In the genomic region with DNA sequence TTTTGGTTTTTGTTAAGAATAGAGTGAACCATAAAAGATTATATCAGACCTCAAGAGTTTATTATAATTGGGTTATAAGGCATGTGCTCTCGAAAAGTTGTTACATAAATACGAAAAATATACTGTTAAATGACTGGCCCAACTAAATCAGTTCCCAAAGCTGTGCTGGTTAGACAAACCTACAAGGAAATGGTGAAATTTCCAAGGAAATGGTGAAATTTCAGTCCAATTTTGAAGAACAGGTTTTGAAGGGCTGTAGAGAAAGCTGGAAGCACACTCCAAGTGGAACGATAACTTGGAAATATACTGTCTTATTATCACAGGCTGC, we compare ENCODE assay signal across 1 cellular context.
A peak's percentile ranks its signal among the peaks of the same experiment; 100 is the strongest.
TF ChIP-seq lines count a peak whose summit lies in the region.

No MANE protein-coding gene starts in this region.

TF ChIP-seq in HepG2, 621 proteins besides CTCF, POLR2A, EP300 and RAD21 (continued from another document and continues in another):
- TF ChIP-seq, protein P1, sequence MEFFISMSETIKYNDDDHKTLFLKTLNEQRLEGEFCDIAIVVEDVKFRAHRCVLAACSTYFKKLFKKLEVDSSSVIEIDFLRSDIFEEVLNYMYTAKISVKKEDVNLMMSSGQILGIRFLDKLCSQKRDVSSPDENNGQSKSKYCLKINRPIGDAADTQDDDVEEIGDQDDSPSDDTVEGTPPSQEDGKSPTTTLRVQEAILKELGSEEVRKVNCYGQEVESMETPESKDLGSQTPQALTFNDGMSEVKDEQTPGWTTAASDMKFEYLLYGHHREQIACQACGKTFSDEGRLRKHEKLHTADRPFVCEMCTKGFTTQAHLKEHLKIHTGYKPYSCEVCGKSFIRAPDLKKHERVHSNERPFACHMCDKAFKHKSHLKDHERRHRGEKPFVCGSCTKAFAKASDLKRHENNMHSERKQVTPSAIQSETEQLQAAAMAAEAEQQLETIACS (CRISPR knock-in tag; IDR thresholded peaks at IDR 0.05): no peak
- TF ChIP-seq, protein P2, sequence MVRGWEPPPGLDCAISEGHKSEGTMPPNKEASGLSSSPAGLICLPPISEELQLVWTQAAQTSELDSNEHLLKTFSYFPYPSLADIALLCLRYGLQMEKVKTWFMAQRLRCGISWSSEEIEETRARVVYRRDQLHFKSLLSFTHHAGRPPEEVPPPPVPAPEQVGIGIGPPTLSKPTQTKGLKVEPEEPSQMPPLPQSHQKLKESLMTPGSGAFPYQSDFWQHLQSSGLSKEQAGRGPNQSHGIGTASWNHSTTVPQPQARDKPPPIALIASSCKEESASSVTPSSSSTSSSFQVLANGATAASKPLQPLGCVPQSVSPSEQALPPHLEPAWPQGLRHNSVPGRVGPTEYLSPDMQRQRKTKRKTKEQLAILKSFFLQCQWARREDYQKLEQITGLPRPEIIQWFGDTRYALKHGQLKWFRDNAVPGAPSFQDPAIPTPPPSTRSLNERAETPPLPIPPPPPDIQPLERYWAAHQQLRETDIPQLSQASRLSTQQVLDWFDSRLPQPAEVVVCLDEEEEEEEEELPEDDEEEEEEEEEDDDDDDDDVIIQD (CRISPR knock-in tag; IDR thresholded peaks at IDR 0.05; ENCODE audit: low read depth): no peak
- no peak for TF ChIP-seq ZFP62 (CRISPR knock-in tag; IDR thresholded peaks at IDR 0.05)
- no peak for TF ChIP-seq ZNF30 (CRISPR knock-in tag; IDR thresholded peaks at IDR 0.05)
- 0 out of 2 replicates have a peak, but pooled peaks have one; percentile 13 for TF ChIP-seq ZNF3 (CRISPR knock-in tag; IDR thresholded peaks at IDR 0.05)
- TF ChIP-seq, protein P3, sequence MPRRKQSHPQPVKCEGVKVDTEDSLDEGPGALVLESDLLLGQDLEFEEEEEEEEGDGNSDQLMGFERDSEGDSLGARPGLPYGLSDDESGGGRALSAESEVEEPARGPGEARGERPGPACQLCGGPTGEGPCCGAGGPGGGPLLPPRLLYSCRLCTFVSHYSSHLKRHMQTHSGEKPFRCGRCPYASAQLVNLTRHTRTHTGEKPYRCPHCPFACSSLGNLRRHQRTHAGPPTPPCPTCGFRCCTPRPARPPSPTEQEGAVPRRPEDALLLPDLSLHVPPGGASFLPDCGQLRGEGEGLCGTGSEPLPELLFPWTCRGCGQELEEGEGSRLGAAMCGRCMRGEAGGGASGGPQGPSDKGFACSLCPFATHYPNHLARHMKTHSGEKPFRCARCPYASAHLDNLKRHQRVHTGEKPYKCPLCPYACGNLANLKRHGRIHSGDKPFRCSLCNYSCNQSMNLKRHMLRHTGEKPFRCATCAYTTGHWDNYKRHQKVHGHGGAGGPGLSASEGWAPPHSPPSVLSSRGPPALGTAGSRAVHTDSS (CRISPR knock-in tag; conservative IDR thresholded peaks at IDR 0.05): no peak
- TF ChIP-seq GATA4 (IDR thresholded peaks at IDR 0.05; ENCODE audit: borderline replicate concordance, low read depth): no peak
- TF ChIP-seq ZNF768 (CRISPR knock-in tag; IDR thresholded peaks at IDR 0.05): no peak
- no peak for TF ChIP-seq NFKB2 (CRISPR knock-in tag; IDR thresholded peaks at IDR 0.05; ENCODE audit: borderline replicate concordance)
- no peak for TF ChIP-seq RNF2 (conservative IDR thresholded peaks at IDR 0.05; ENCODE audit: low read depth)
- TF ChIP-seq RFX3 (CRISPR knock-in tag; IDR thresholded peaks at IDR 0.05): no peak
- TF ChIP-seq DR1 (CRISPR knock-in tag; IDR thresholded peaks at IDR 0.05): no peak
- TF ChIP-seq, protein P4, sequence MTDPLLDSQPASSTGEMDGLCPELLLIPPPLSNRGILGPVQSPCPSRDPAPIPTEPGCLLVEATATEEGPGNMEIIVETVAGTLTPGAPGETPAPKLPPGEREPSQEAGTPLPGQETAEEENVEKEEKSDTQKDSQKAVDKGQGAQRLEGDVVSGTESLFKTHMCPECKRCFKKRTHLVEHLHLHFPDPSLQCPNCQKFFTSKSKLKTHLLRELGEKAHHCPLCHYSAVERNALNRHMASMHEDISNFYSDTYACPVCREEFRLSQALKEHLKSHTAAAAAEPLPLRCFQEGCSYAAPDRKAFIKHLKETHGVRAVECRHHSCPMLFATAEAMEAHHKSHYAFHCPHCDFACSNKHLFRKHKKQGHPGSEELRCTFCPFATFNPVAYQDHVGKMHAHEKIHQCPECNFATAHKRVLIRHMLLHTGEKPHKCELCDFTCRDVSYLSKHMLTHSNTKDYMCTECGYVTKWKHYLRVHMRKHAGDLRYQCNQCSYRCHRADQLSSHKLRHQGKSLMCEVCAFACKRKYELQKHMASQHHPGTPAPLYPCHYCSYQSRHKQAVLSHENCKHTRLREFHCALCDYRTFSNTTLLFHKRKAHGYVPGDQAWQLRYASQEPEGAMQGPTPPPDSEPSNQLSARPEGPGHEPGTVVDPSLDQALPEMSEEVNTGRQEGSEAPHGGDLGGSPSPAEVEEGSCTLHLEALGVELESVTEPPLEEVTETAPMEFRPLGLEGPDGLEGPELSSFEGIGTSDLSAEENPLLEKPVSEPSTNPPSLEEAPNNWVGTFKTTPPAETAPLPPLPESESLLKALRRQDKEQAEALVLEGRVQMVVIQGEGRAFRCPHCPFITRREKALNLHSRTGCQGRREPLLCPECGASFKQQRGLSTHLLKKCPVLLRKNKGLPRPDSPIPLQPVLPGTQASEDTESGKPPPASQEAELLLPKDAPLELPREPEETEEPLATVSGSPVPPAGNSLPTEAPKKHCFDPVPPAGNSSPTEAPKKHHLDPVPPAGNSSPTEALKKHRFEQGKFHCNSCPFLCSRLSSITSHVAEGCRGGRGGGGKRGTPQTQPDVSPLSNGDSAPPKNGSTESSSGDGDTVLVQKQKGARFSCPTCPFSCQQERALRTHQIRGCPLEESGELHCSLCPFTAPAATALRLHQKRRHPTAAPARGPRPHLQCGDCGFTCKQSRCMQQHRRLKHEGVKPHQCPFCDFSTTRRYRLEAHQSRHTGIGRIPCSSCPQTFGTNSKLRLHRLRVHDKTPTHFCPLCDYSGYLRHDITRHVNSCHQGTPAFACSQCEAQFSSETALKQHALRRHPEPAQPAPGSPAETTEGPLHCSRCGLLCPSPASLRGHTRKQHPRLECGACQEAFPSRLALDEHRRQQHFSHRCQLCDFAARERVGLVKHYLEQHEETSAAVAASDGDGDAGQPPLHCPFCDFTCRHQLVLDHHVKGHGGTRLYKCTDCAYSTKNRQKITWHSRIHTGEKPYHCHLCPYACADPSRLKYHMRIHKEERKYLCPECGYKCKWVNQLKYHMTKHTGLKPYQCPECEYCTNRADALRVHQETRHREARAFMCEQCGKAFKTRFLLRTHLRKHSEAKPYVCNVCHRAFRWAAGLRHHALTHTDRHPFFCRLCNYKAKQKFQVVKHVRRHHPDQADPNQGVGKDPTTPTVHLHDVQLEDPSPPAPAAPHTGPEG (CRISPR knock-in tag; IDR thresholded peaks at IDR 0.05): 0 out of 2 replicates have a peak, but pooled peaks have one; percentile 46
- TF ChIP-seq HMG20A (CRISPR knock-in tag; IDR thresholded peaks at IDR 0.05; ENCODE audit: borderline replicate concordance): peak; percentile 14; the same call in 1 of the 2 replicates
- TF ChIP-seq FOXA1 (IDR thresholded peaks at IDR 0.05): no peak
- no peak for TF ChIP-seq FOXA1 (CRISPR knock-in tag; IDR thresholded peaks at IDR 0.05)
- no peak for TF ChIP-seq KLF6 (CRISPR knock-in tag; IDR thresholded peaks at IDR 0.05)
- TF ChIP-seq CEBPB (IDR thresholded peaks at IDR 0.05; ENCODE audit: borderline replicate concordance, low read depth, low read length): peak; percentile 55; the same call in 1 of the 2 replicates
- no peak for TF ChIP-seq ZSCAN29 (CRISPR knock-in tag; conservative IDR thresholded peaks at IDR 0.05)
- no peak for TF ChIP-seq KLF9 (CRISPR knock-in tag; IDR thresholded peaks at IDR 0.05; ENCODE audit: low read depth)
- TF ChIP-seq, protein P5, sequence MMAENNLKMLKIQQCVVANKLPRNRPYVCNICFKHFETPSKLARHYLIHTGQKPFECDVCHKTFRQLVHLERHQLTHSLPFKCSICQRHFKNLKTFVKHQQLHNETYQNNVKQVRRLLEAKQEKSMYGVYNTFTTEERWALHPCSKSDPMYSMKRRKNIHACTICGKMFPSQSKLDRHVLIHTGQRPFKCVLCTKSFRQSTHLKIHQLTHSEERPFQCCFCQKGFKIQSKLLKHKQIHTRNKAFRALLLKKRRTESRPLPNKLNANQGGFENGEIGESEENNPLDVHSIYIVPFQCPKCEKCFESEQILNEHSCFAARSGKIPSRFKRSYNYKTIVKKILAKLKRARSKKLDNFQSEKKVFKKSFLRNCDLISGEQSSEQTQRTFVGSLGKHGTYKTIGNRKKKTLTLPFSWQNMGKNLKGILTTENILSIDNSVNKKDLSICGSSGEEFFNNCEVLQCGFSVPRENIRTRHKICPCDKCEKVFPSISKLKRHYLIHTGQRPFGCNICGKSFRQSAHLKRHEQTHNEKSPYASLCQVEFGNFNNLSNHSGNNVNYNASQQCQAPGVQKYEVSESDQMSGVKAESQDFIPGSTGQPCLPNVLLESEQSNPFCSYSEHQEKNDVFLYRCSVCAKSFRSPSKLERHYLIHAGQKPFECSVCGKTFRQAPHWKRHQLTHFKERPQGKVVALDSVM (CRISPR knock-in tag; IDR thresholded peaks at IDR 0.05): no peak
- TF ChIP-seq, protein P6, sequence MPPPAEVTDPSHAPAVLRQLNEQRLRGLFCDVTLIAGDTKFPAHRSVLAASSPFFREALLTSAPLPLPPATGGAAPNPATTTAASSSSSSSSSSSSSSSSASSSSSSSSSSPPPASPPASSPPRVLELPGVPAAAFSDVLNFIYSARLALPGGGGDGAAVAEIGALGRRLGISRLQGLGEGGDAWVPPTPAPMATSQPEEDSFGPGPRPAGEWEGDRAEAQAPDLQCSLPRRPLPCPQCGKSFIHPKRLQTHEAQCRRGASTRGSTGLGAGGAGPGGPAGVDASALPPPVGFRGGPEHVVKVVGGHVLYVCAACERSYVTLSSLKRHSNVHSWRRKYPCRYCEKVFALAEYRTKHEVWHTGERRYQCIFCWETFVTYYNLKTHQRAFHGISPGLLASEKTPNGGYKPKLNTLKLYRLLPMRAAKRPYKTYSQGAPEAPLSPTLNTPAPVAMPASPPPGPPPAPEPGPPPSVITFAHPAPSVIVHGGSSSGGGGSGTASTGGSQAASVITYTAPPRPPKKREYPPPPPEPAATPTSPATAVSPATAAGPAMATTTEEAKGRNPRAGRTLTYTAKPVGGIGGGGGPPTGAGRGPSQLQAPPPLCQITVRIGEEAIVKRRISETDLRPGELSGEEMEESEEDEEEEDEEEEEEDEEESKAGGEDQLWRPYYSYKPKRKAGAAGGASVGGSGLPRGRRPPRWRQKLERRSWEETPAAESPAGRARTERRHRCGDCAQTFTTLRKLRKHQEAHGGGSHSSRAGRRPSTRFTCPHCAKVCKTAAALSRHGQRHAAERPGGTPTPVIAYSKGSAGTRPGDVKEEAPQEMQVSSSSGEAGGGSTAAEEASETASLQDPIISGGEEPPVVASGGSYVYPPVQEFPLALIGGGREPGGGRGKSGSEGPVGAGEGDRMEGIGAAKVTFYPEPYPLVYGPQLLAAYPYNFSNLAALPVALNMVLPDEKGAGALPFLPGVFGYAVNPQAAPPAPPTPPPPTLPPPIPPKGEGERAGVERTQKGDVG (CRISPR knock-in tag; IDR thresholded peaks at IDR 0.05; ENCODE audit: borderline replicate concordance): no peak
- TF ChIP-seq, protein P7, sequence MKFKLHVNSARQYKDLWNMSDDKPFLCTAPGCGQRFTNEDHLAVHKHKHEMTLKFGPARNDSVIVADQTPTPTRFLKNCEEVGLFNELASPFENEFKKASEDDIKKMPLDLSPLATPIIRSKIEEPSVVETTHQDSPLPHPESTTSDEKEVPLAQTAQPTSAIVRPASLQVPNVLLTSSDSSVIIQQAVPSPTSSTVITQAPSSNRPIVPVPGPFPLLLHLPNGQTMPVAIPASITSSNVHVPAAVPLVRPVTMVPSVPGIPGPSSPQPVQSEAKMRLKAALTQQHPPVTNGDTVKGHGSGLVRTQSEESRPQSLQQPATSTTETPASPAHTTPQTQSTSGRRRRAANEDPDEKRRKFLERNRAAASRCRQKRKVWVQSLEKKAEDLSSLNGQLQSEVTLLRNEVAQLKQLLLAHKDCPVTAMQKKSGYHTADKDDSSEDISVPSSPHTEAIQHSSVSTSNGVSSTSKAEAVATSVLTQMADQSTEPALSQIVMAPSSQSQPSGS (CRISPR knock-in tag; IDR thresholded peaks at IDR 0.05): no peak
- TF ChIP-seq ATAD3A (CRISPR knock-in tag; IDR thresholded peaks at IDR 0.05): no peak
- TF ChIP-seq, protein P8, sequence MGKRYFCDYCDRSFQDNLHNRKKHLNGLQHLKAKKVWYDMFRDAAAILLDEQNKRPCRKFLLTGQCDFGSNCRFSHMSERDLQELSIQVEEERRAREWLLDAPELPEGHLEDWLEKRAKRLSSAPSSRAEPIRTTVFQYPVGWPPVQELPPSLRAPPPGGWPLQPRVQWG (CRISPR knock-in tag; IDR thresholded peaks at IDR 0.05; ENCODE audit: borderline replicate concordance, low read depth): no peak
- no peak for TF ChIP-seq ZNF263 (CRISPR knock-in tag; IDR thresholded peaks at IDR 0.05)
- no peak for TF ChIP-seq NRL (CRISPR knock-in tag; IDR thresholded peaks at IDR 0.05; ENCODE audit: borderline replicate concordance)
- TF ChIP-seq, protein P9, sequence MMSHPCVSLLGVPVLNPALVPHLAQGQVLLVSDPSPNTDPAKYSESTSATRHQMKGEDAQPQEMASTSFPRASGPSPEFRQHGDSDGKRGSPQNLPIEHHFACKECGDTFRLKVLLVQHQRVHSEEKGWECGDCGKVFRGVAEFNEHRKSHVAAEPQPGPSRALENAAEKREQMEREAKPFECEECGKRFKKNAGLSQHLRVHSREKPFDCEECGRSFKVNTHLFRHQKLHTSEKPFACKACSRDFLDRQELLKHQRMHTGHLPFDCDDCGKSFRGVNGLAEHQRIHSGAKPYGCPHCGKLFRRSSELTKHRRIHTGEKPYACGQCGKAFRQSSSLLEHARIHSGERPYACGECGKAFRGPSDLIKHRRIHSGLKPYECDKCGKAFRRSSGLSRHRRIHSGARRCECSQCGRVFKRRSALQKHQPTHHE (CRISPR knock-in tag; IDR thresholded peaks at IDR 0.05; ENCODE audit: borderline replicate concordance): 0 out of 2 replicates have a peak, but pooled peaks have one; percentile 12
- TF ChIP-seq, protein P10, sequence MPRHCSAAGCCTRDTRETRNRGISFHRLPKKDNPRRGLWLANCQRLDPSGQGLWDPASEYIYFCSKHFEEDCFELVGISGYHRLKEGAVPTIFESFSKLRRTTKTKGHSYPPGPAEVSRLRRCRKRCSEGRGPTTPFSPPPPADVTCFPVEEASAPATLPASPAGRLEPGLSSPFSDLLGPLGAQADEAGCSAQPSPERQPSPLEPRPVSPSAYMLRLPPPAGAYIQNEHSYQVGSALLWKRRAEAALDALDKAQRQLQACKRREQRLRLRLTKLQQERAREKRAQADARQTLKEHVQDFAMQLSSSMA (CRISPR knock-in tag; IDR thresholded peaks at IDR 0.05): no peak
- TF ChIP-seq ZNF766 (CRISPR knock-in tag; IDR thresholded peaks at IDR 0.05; ENCODE audit: borderline replicate concordance): no peak
